In genomic region chr11:13685461-13686108, GRCh38 we compare ENCODE assay signal across 25 cellular contexts. TPM values are rescaled to one million over a fixed set of nuclear protein-coding genes. Genes with fewer than 3 reads are reported as not detected.
A peak's percentile ranks its signal among the peaks of the same experiment; 100 is the strongest.
DNase-seq lines count a peak whose midpoint lies in the region; ATAC-seq and TF ChIP-seq lines count a peak whose summit lies in the region.
"Had no signal": no experiment of that assay in that cellular context is flagged by ENCODE, and none has a peak within 500 bp of the region (broad histone marks: within the 10 kb centered on the region; RNA-seq: fewer than 3 reads in every experiment).

No MANE protein-coding gene starts in this region.

- H3K9me3 Mint-ChIP-seq in natural killer cell, result no peaks in the 10 kb centered on the region
- H3K9me3 Mint-ChIP-seq in natural killer cell treated with Interleukin-12 subunit alpha and Interleukin-12 subunit beta and Interleukin-15 and Interleukin-18, amount 100 ng/mL, for 72 hours, result no peaks in the 10 kb centered on the region
- H3K9me3 Mint-ChIP-seq: activated CD4-positive, alpha-beta memory T cell treated with anti-CD3 and anti-CD28 coated beads for 36 hours; neural progenitor cell had no signal

- no peaks in the 10 kb centered on the region for H3K27me3 Mint-ChIP-seq in natural killer cell (ENCODE audit: low read depth in 2 of 2)
- H3K27me3 Mint-ChIP-seq in natural killer cell treated with Interleukin-12 subunit alpha and Interleukin-12 subunit beta and Interleukin-15 and Interleukin-18, amount 100 ng/mL, for 72 hours, result no peaks in the 10 kb centered on the region
- H3K27me3 Mint-ChIP-seq: activated CD4-positive, alpha-beta memory T cell treated with anti-CD3 and anti-CD28 coated beads for 36 hours; IgD-negative memory B cell; stimulated activated naive CD8-positive, alpha-beta T cell treated with anti-CD3 and anti-CD28 coated beads, Interleukin-15, Interleukin-2, amounts not matched to agents 100 ng/mL and 50 ng/mL, for 24 hours; T-helper 17 cell had no signal

- H3K9ac ChIP-seq in skeletal muscle satellite cell (ENCODE audit: low read depth, low read length), result no peak overlapping the region
- H3K9ac ChIP-seq: BLaER1 treated with 17β-estradiol and CSF1 and Interleukin-3, amounts not matched to agents 10 nM and 100 nM; neural progenitor cell had no signal

- no peaks in the 10 kb centered on the region for H3K36me3 Mint-ChIP-seq in natural killer cell
- H3K36me3 Mint-ChIP-seq in natural killer cell treated with Interleukin-12 subunit alpha and Interleukin-12 subunit beta and Interleukin-15 and Interleukin-18, amount 100 ng/mL, for 72 hours, result no peaks in the 10 kb centered on the region
- H3K36me3 Mint-ChIP-seq: IgD-negative memory B cell had no signal

- no peak for DNase-seq in natural killer cell
- no peak for DNase-seq in natural killer cell treated with Interleukin-12 subunit alpha and Interleukin-12 subunit beta and Interleukin-15 and Interleukin-18, amount 100 ng/mL, for 72 hours (ENCODE audit: low spot score)
- DNase-seq in cardiac fibroblast (ENCODE audit: low read depth in 2 of 2), result peak; percentile 49 to 51
- DNase-seq in foreskin keratinocyte, result no peak
- DNase-seq in RPMI8226, result no peak
- no peak for DNase-seq in T1000 (lab: John Stamatoyannopoulos, UW)
- DNase-seq: ACHN; activated CD4-positive, alpha-beta memory T cell treated with anti-CD3 and anti-CD28 coated beads for 36 hours; activated naive CD4-positive, alpha-beta T cell treated with Interleukin-2 at 50 U/mL for 16 hours; amygdala; gastrocnemius medialis; NCI-H2029; NCI-H345; PC-3; stimulated activated CD4-positive, alpha-beta T cell treated with anti-CD3 and anti-CD28 coated beads, Interleukin-4, amount 100 ng/mL, for 24 hours; T-helper 17 cell; tibial artery had no signal

- no peaks in the 10 kb centered on the region for H3K9me3 ChIP-seq in skeletal muscle satellite cell (replicated peaks; ENCODE audit: low read length)
- H3K9me3 ChIP-seq: gastrocnemius medialis, tibial artery had no signal

- no peak overlapping the region for H3K27ac ChIP-seq in foreskin keratinocyte
- H3K27ac ChIP-seq: BLaER1 treated with 17β-estradiol and CSF1 and Interleukin-3, amounts not matched to agents 10 nM and 100 nM; gastrocnemius medialis; HL-60; neural progenitor cell; tibial artery; VCaP had no signal

- no peak overlapping the region for H3K4me3 Mint-ChIP-seq in natural killer cell
- H3K4me3 Mint-ChIP-seq in natural killer cell treated with Interleukin-12 subunit alpha and Interleukin-12 subunit beta and Interleukin-15 and Interleukin-18, amount 100 ng/mL, for 72 hours, result no peak overlapping the region
- H3K4me3 Mint-ChIP-seq: activated CD4-positive, alpha-beta memory T cell treated with anti-CD3 and anti-CD28 coated beads for 36 hours; IgD-negative memory B cell; neural progenitor cell; stimulated activated naive CD8-positive, alpha-beta T cell treated with anti-CD3 and anti-CD28 coated beads, Interleukin-15, Interleukin-2, amounts not matched to agents 100 ng/mL and 50 ng/mL, for 24 hours; T-helper 17 cell had no signal

- H3K36me3 ChIP-seq in skeletal muscle satellite cell (ENCODE audit: insufficient read depth, low read length), result no peaks in the 10 kb centered on the region
- H3K36me3 ChIP-seq: gastrocnemius medialis, neural progenitor cell, tibial artery had no signal

- peaks cover 62 to 63% of the 10 kb centered on the region in 2 donors for H3K4me1 Mint-ChIP-seq in natural killer cell
- peaks cover 25 to 28% of the 10 kb centered on the region in 2 donors for H3K4me1 Mint-ChIP-seq in natural killer cell treated with Interleukin-12 subunit alpha and Interleukin-12 subunit beta and Interleukin-15 and Interleukin-18, amount 100 ng/mL, for 72 hours (ENCODE audit: low read depth in 2 of 2)
- H3K4me1 Mint-ChIP-seq: neural progenitor cell had no signal

- H3K27ac Mint-ChIP-seq in natural killer cell, result peak overlapping the region; percentile 29 to 41
- no peak overlapping the region for H3K27ac Mint-ChIP-seq in natural killer cell treated with Interleukin-12 subunit alpha and Interleukin-12 subunit beta and Interleukin-15 and Interleukin-18, amount 100 ng/mL, for 72 hours
- H3K27ac Mint-ChIP-seq: activated CD4-positive, alpha-beta memory T cell treated with anti-CD3 and anti-CD28 coated beads for 36 hours; IgD-negative memory B cell; neural progenitor cell; stimulated activated naive CD8-positive, alpha-beta T cell treated with anti-CD3 and anti-CD28 coated beads, Interleukin-15, Interleukin-2, amounts not matched to agents 100 ng/mL and 50 ng/mL, for 24 hours; T-helper 17 cell had no signal

- H3K4me2 ChIP-seq in skeletal muscle satellite cell (ENCODE audit: low read length), result peak overlapping the region; percentile 11
- H3K4me2 ChIP-seq: neural progenitor cell had no signal

- peaks cover 19% of the 10 kb centered on the region for H3K4me1 ChIP-seq in foreskin keratinocyte
- H3K4me1 ChIP-seq in skeletal muscle satellite cell (ENCODE audit: control insufficient read depth, insufficient read depth, low read length), result peaks cover 16% of the 10 kb centered on the region

- TF ChIP-seq CTCF in natural killer cell (IDR thresholded peaks at IDR 0.05) (no peak), cardiac fibroblast (IDR thresholded peaks at IDR 0.05; ENCODE audit: low read depth, low read length) (no peak), foreskin keratinocyte (conservative IDR thresholded peaks at IDR 0.05) (no peak)

- no peak for ATAC-seq in natural killer cell
- no peak for ATAC-seq in natural killer cell treated with Interleukin-12 subunit alpha and Interleukin-12 subunit beta and Interleukin-15 and Interleukin-18, amount 100 ng/mL, for 72 hours
- peak; percentile 46 for ATAC-seq in foreskin keratinocyte
- no peak for ATAC-seq in GM18498 (IDR thresholded peaks at IDR 0.05; ENCODE audit: unreplicated experiment)
- ATAC-seq: gastrocnemius medialis, PC-3, T-helper 17 cell had no signal

- H3K4me3 ChIP-seq in cardiac fibroblast (replicated peaks in 1 of 2; ENCODE audit: low read depth in 2 of 2, low read length in 2 of 2), result no peak overlapping the region
- no peak overlapping the region for H3K4me3 ChIP-seq in skeletal muscle satellite cell (ENCODE audit: low read length)
- H3K4me3 ChIP-seq: BLaER1 treated with 17β-estradiol and CSF1 and Interleukin-3, amounts not matched to agents 10 nM and 100 nM; gastrocnemius medialis; neural progenitor cell; tibial artery had no signal

- H3K27me3 ChIP-seq in foreskin keratinocyte, result no peaks in the 10 kb centered on the region
- H3K27me3 ChIP-seq in skeletal muscle satellite cell (ENCODE audit: control insufficient read depth, insufficient read depth, low read length), result no peaks in the 10 kb centered on the region
- H3K27me3 ChIP-seq: BLaER1 treated with 17β-estradiol and CSF1 and Interleukin-3, amounts not matched to agents 10 nM and 100 nM; gastrocnemius medialis; neural progenitor cell; tibial artery had no signal

- intact Hi-C loops in natural killer cell (cut with micrococcal nuclease), result no loop called here

RNA-seq across cellular contexts. Expression of gene FAR1, which starts 17.1 kb away (rescaled TPM):
- total RNA-seq in natural killer cell (10 to 100 TPM; 59.5 to 74.7 (median 74.6) TPM), foreskin keratinocyte (71.3 and 73.8 TPM in 2 replicates)
- 10 to 100 TPM; 59.1 to 66.5 TPM for total RNA-seq in natural killer cell treated with Interleukin-12 subunit alpha and Interleukin-12 subunit beta and Interleukin-15 and Interleukin-18, amount 100 ng/mL, for 72 hours
- 16.6 and 18.5 TPM in 2 replicates for polyA plus RNA-seq in foreskin keratinocyte
- 56.1 and 62.6 TPM in 2 replicates for total RNA-seq in skeletal muscle satellite cell (2012; rRNA removed)

Comparison
In these comparisons a context has a peak if more than half of its experiments do, and no peak if none do; other contexts are left out.
1. H3K27ac Mint-ChIP-seq: peak in natural killer cell (2 of 2); none in natural killer cell treated with Interleukin-12 subunit alpha and Interleukin-12 subunit beta and Interleukin-15 and Interleukin-18, amount 100 ng/mL, for 72 hours (0 of 2).
2. DNase-seq: peak in cardiac fibroblast (2 of 2); none in natural killer cell (single experiment), natural killer cell treated with Interleukin-12 subunit alpha and Interleukin-12 subunit beta and Interleukin-15 and Interleukin-18, amount 100 ng/mL, for 72 hours (single experiment), foreskin keratinocyte (0 of 2), RPMI8226 (single experiment) and T1000 (single experiment).